ENCODE assay signal across 21 cellular contexts in the genomic region with DNA sequence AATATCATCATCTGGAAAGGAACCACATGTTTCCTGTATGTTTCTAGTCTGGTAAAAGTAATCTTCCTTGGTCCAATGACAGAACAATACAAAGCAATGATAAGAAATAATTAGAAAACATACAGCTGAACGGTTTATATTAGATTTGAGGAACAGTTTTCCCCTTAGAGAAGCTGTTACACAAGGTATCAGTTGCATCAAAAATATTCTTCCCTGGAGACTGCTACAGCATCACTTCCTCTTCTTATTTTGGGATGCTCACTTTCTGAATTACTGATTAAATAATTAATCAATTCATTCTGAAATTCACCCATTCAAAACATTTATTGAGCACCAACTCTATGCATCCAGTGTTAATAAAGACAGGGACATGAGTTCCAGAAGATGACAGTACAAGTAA. TPM values are rescaled to one million over a fixed set of nuclear protein-coding genes. Genes with fewer than 3 reads are reported as not detected.
"Had no signal": no experiment of that assay in that cellular context is flagged by ENCODE, and none has a peak within 500 bp of the region (broad histone marks: within the 10 kb centered on the region; RNA-seq: fewer than 3 reads in every experiment).

No MANE protein-coding gene starts in this region.

- FAIRE-seq: bronchial epithelial cell, islet of Langerhans had no signal

- H3K27ac ChIP-seq: colonic mucosa, epithelial cell of prostate, gastroesophageal sphincter, heart left ventricle, ovary, prostate gland, spleen, tibial artery had no signal

- H3K4me1 ChIP-seq: colonic mucosa, gastroesophageal sphincter, heart left ventricle, prostate gland, spleen, tibial artery had no signal

- H3K36me3 ChIP-seq: colonic mucosa, gastroesophageal sphincter, heart left ventricle, ovary, prostate gland, spleen, tibial artery had no signal

- H3K4me3 ChIP-seq: colonic mucosa, gastroesophageal sphincter, heart left ventricle, ovary, prostate gland, spleen, tibial artery had no signal

- H3K27me3 ChIP-seq: colonic mucosa, gastroesophageal sphincter, heart left ventricle, ovary, tibial artery had no signal

- H3K4me3 Mint-ChIP-seq: activated CD4-positive, alpha-beta memory T cell treated with anti-CD3 and anti-CD28 coated beads for 36 hours; activated naive CD4-positive, alpha-beta T cell treated with anti-CD3 and anti-CD28 coated beads for 36 hours; activated naive CD8-positive, alpha-beta T cell treated with anti-CD3 and anti-CD28 coated beads, Interleukin-2, amount 10 ng/mL, durations not matched to agents 7 days and 5 days; endodermal cell; natural killer cell treated with Interleukin-12 subunit alpha and Interleukin-12 subunit beta and Interleukin-15 and Interleukin-18, amount 100 ng/mL, for 72 hours; stimulated activated naive CD8-positive, alpha-beta T cell treated with anti-CD3 and anti-CD28 coated beads, Interleukin-15, amount 100 ng/mL, for 72 hours had no signal

- H3K9me3 ChIP-seq: colonic mucosa, gastroesophageal sphincter, heart left ventricle, ovary, prostate gland, spleen, tibial artery had no signal

- H3K36me3 Mint-ChIP-seq: activated CD4-positive, alpha-beta memory T cell treated with anti-CD3 and anti-CD28 coated beads for 36 hours; activated naive CD8-positive, alpha-beta T cell treated with anti-CD3 and anti-CD28 coated beads, Interleukin-2, amount 10 ng/mL, durations not matched to agents 7 days and 5 days; natural killer cell treated with Interleukin-12 subunit alpha and Interleukin-12 subunit beta and Interleukin-15 and Interleukin-18, amount 100 ng/mL, for 72 hours had no signal

- ATAC-seq: gastroesophageal sphincter; heart left ventricle; natural killer cell treated with Interleukin-12 subunit alpha and Interleukin-12 subunit beta and Interleukin-15 and Interleukin-18, amount 100 ng/mL, for 72 hours; stimulated activated naive CD8-positive, alpha-beta T cell treated with anti-CD3 and anti-CD28 coated beads, Interleukin-15, amount 100 ng/mL, for 72 hours had no signal

- H3K27ac Mint-ChIP-seq: activated CD4-positive, alpha-beta memory T cell treated with anti-CD3 and anti-CD28 coated beads for 36 hours; activated naive CD4-positive, alpha-beta T cell treated with anti-CD3 and anti-CD28 coated beads for 36 hours; activated naive CD8-positive, alpha-beta T cell treated with anti-CD3 and anti-CD28 coated beads, Interleukin-2, amount 10 ng/mL, durations not matched to agents 7 days and 5 days; endodermal cell; natural killer cell treated with Interleukin-12 subunit alpha and Interleukin-12 subunit beta and Interleukin-15 and Interleukin-18, amount 100 ng/mL, for 72 hours had no signal

- H3K9me3 Mint-ChIP-seq: activated CD4-positive, alpha-beta memory T cell treated with anti-CD3 and anti-CD28 coated beads for 36 hours; activated naive CD4-positive, alpha-beta T cell treated with anti-CD3 and anti-CD28 coated beads for 36 hours; endodermal cell; natural killer cell treated with Interleukin-12 subunit alpha and Interleukin-12 subunit beta and Interleukin-15 and Interleukin-18, amount 100 ng/mL, for 72 hours; stimulated activated naive CD8-positive, alpha-beta T cell treated with anti-CD3 and anti-CD28 coated beads, Interleukin-15, amount 100 ng/mL, for 72 hours had no signal

- DNase-seq: activated CD4-positive, alpha-beta memory T cell treated with anti-CD3 and anti-CD28 coated beads for 36 hours; activated CD4-positive, alpha-beta T cell treated with anti-CD3 and anti-CD28 coated beads for 4 hours; activated CD4-positive, CD25-positive, alpha-beta regulatory T cell; activated naive CD4-positive, alpha-beta T cell treated with anti-CD3 and anti-CD28 coated beads for 36 hours; activated naive CD8-positive, alpha-beta T cell treated with anti-CD3 and anti-CD28 coated beads, Interleukin-2, amount 10 ng/mL, durations not matched to agents 7 days and 5 days; activated T-cell treated with anti-CD3 and anti-CD28 coated beads, Interleukin-2, amount 50 U/mL, for 48 hours; amniotic stem cell; colonic mucosa; endodermal cell; heart left ventricle; ovary; spleen; stimulated activated CD4-positive, alpha-beta T cell treated with anti-CD3 and anti-CD28 coated beads, Interleukin-4, amount 100 ng/mL, for 4 hours; stimulated activated naive CD8-positive, alpha-beta T cell treated with anti-CD3 and anti-CD28 coated beads, Interleukin-15, amount 100 ng/mL, for 72 hours; tibial artery had no signal

- H3K4me1 Mint-ChIP-seq: endodermal cell had no signal

RNA-seq across cellular contexts. Expression of gene COL17A1, which starts 27.9 kb away (rescaled TPM):
- total RNA-seq: activated CD4-positive, alpha-beta memory T cell treated with anti-CD3 and anti-CD28 coated beads for 36 hours; activated naive CD4-positive, alpha-beta T cell treated with anti-CD3 and anti-CD28 coated beads for 36 hours; activated naive CD8-positive, alpha-beta T cell treated with anti-CD3 and anti-CD28 coated beads, Interleukin-2, amount 10 ng/mL, durations not matched to agents 7 days and 5 days; natural killer cell treated with Interleukin-12 subunit alpha and Interleukin-12 subunit beta and Interleukin-15 and Interleukin-18, amount 100 ng/mL, for 72 hours had no signal
